In genomic region chr1:15985611-15986272, GRCh38 we compare ENCODE assay signal across 12 cellular contexts. TPM values are rescaled to one million over a fixed set of nuclear protein-coding genes. Genes with fewer than 3 reads are reported as not detected.
DNase-seq lines count a peak whose midpoint lies in the region; ATAC-seq lines count a peak whose summit lies in the region.
"Had no signal": no experiment of that assay in that cellular context is flagged by ENCODE, and none has a peak within 500 bp of the region (broad histone marks: within the 10 kb centered on the region; RNA-seq: fewer than 3 reads in every experiment).

No MANE protein-coding gene starts in this region.

- no peak for ATAC-seq in GM21717 (IDR thresholded peaks at IDR 0.05; ENCODE audit: unreplicated experiment)

- DNase-seq in A172 (ENCODE audit: low spot score) (peak; percentile 18), LoVo (ENCODE audit: low spot score) (peak; percentile 83), astrocyte of the hippocampus (ENCODE audit: low read depth, low spot score) (peak; percentile 68), iPS-NIHi7 (ENCODE audit: extremely low spot score) (no peak), NCI-H748 treated with DMSO at 0.1 percent for 48 hours (lab: John Stamatoyannopoulos, UW) (no peak)
- DNase-seq: amniotic stem cell, foreskin melanocyte, MG63, NCI-H2227 treated with DMSO at 0.1 percent for 48 hours had no signal

RNA-seq across cellular contexts. Expression of gene ZBTB17, which starts 9.8 kb away (rescaled TPM):
- total RNA-seq in A172 (2014; rRNA removed; shearing (Covaris generic)), result 23.8 and 25.1 TPM in 2 replicates

RNA-seq across cellular contexts. Expression of gene SRARP, which starts 18.3 kb away (rescaled TPM):
- not detected in 2 replicates for total RNA-seq in A172 (2014; rRNA removed; shearing (Covaris generic))
- total RNA-seq: myocyte, Peyer's patch had no signal

RNA-seq across cellular contexts. Expression of gene HSPB7, which starts 32.1 kb away (rescaled TPM):
- not detected in 2 replicates for total RNA-seq in A172 (2014; rRNA removed; shearing (Covaris generic))

RNA-seq across cellular contexts. Expression of gene CLCNKA, which starts 36.1 kb away (rescaled TPM):
- total RNA-seq in A172 (2014; rRNA removed; shearing (Covaris generic)), result not detected in 2 replicates

RNA-seq across cellular contexts. Expression of gene CLCNKB, which starts 57.8 kb away (rescaled TPM):
- not detected in 2 replicates for total RNA-seq in A172 (2014; rRNA removed; shearing (Covaris generic))
- total RNA-seq: myocyte, Peyer's patch had no signal

Comparison
In these comparisons a context has a peak if more than half of its experiments do, and no peak if none do; other contexts are left out.
1. DNase-seq: peak in A172 (single experiment), LoVo (single experiment) and astrocyte of the hippocampus (single experiment); none in iPS-NIHi7 (single experiment) and NCI-H748 treated with DMSO at 0.1 percent for 48 hours (single experiment).